29 cellular contexts compared by ENCODE assay signal in genomic region chr9:75997196-75997595, GRCh38.
"Had no signal": no experiment of that assay in that cellular context is flagged by ENCODE, and none has a peak within 500 bp of the region (broad histone marks: within the 10 kb centered on the region; RNA-seq: fewer than 3 reads in every experiment).

No MANE protein-coding gene starts in this region.

- H3K4me3 ChIP-seq: adrenal gland, MG63, SK-N-MC had no signal

- DNase-seq: activated CD4-positive, alpha-beta T cell treated with anti-CD3 and anti-CD28 coated beads for 1 hour; activated CD4-positive, alpha-beta T cell treated with anti-CD3 and anti-CD28 coated beads, Interleukin-2, amount 10 ng/mL, durations not matched to agents 24 days and 14 days; activated CD4-positive, alpha-beta T cell treated with anti-CD3 and anti-CD28 coated beads, Interleukin-2, amount 50 U/mL, for 48 hours; activated CD8-positive, alpha-beta memory T cell treated with anti-CD3 and anti-CD28 coated beads, Interleukin-2, amount 10 ng/mL, durations not matched to agents 7 days and 5 days; activated effector memory CD4-positive, alpha-beta T cell treated with anti-CD3 and anti-CD28 coated beads, Interleukin-2, amount 50 U/mL, for 16 hours; activated naive CD4-positive, alpha-beta T cell treated with anti-CD3 and anti-CD28 coated beads for 36 hours; activated T-cell treated with anti-CD3 and anti-CD28 coated beads, Interleukin-2, amount 50 U/mL, for 24 hours; adrenal gland; anterior cingulate cortex; caudate nucleus; MG63; MV-4-11; NCI-H1092 treated with DMSO at 0.1 percent for 48 hours; NCI-H1417 treated with DMSO at 0.1 percent for 48 hours; NCI-H1694; NCI-H2029; NCI-H2107; NCI-H510A treated with DMSO at 0.1 percent for 48 hours; NCI-H69; NK-92 treated with Interleukin-12 subunit alpha and Interleukin-12 subunit beta, amount 100 ng/mL, for 24 hours; OCI-M1; RPMI8226 had no signal

- H3K9me3 Mint-ChIP-seq: activated naive CD4-positive, alpha-beta T cell treated with anti-CD3 and anti-CD28 coated beads for 36 hours; activated T-helper 1 cell treated with anti-CD3 and anti-CD28 coated beads, Interleukin-12 subunit alpha, Interleukin-12 subunit beta, Interleukin-2, Interleukin-4 antibody, amounts not matched to agents 30 ng/mL and 10 ng/mL and 1 ng/mL, durations not matched to agents 14 hours and 24 hours and 36 hours; T-helper 2 cell treated with Interferon-gamma antibody and Interleukin-4, amounts not matched to agents 5 μg/mL and 100 μg/mL, for 36 hours had no signal

- H3K36me3 ChIP-seq: adrenal gland, MG63 had no signal

- H3K27ac Mint-ChIP-seq: activated CD4-positive, alpha-beta T cell treated with anti-CD3 and anti-CD28 coated beads, Interleukin-2, amount 10 ng/mL, durations not matched to agents 24 days and 14 days; activated CD8-positive, alpha-beta memory T cell treated with anti-CD3 and anti-CD28 coated beads, Interleukin-2, amount 10 ng/mL, durations not matched to agents 7 days and 5 days; activated naive CD4-positive, alpha-beta T cell treated with anti-CD3 and anti-CD28 coated beads for 36 hours; activated T-cell treated with anti-CD3 and anti-CD28 coated beads, Interleukin-2, amount 50 U/mL, for 24 hours; activated T-helper 1 cell treated with anti-CD3 and anti-CD28 coated beads, Interleukin-12 subunit alpha, Interleukin-12 subunit beta, Interleukin-2, Interleukin-4 antibody, amounts not matched to agents 30 ng/mL and 10 ng/mL and 1 ng/mL, durations not matched to agents 14 hours and 24 hours and 36 hours; T-helper 2 cell treated with Interferon-gamma antibody and Interleukin-4, amounts not matched to agents 5 μg/mL and 100 μg/mL, for 36 hours had no signal

- H3K27me3 Mint-ChIP-seq: activated CD8-positive, alpha-beta memory T cell treated with anti-CD3 and anti-CD28 coated beads, Interleukin-2, amount 10 ng/mL, durations not matched to agents 7 days and 5 days; activated naive CD8-positive, alpha-beta T cell; activated T-cell treated with anti-CD3 and anti-CD28 coated beads, Interleukin-2, amount 50 U/mL, for 24 hours had no signal

- H3K9me3 ChIP-seq: adrenal gland, MG63 had no signal

- H3K27me3 ChIP-seq: adrenal gland, MG63 had no signal

- H3K27ac ChIP-seq: adrenal gland, SK-N-MC had no signal

- H3K4me3 Mint-ChIP-seq: activated CD4-positive, alpha-beta T cell treated with anti-CD3 and anti-CD28 coated beads, Interleukin-2, amount 10 ng/mL, durations not matched to agents 24 days and 14 days; activated CD8-positive, alpha-beta memory T cell treated with anti-CD3 and anti-CD28 coated beads, Interleukin-2, amount 10 ng/mL, durations not matched to agents 7 days and 5 days; activated naive CD4-positive, alpha-beta T cell treated with anti-CD3 and anti-CD28 coated beads for 36 hours; activated naive CD8-positive, alpha-beta T cell; activated T-cell treated with anti-CD3 and anti-CD28 coated beads, Interleukin-2, amount 50 U/mL, for 24 hours; activated T-helper 1 cell treated with anti-CD3 and anti-CD28 coated beads, Interleukin-12 subunit alpha, Interleukin-12 subunit beta, Interleukin-2, Interleukin-4 antibody, amounts not matched to agents 30 ng/mL and 10 ng/mL and 1 ng/mL, durations not matched to agents 14 hours and 24 hours and 36 hours; T-helper 2 cell treated with Interferon-gamma antibody and Interleukin-4, amounts not matched to agents 5 μg/mL and 100 μg/mL, for 36 hours; WTC11 had no signal

- ATAC-seq: activated CD8-positive, alpha-beta memory T cell treated with anti-CD3 and anti-CD28 coated beads, Interleukin-2, amount 10 ng/mL, durations not matched to agents 7 days and 5 days; Panc1; Right ventricle myocardium inferior; WTC11 had no signal
